25 cellular contexts compared by ENCODE assay signal in the genomic region with DNA sequence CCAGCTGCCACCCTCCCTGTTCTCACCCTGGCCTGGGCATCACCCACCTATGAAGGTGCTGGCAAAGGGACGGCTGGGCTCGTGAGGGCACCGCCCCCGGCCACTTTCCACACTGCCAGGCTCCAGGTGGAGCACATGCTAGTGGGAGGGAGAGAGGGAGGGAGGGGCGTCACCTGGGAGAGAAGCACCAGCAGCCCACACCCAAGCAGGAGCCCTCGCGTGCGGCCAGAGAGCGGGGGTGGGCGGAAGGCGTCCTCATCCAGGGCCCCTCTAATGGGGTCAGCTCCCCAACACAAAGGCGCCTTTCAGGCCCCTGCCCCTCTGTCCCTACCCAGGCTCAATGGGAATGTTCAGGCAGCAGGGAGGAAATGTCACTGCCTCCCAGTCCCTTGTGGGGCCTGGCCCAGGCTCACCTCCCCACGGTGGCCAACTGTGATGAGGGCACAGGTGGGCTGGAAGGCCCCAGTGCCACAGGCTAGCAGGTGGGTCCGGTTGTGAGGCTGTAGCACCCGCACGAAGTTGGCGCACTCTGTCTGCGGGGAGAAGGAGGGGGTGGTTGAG. TPM values are rescaled to one million over a fixed set of nuclear protein-coding genes. Genes with fewer than 3 reads are reported as not detected.
A peak's percentile ranks its signal among the peaks of the same experiment; 100 is the strongest.
DNase-seq lines count a peak whose midpoint lies in the region; ATAC-seq and TF ChIP-seq lines count a peak whose summit lies in the region.
"Had no signal": no experiment of that assay in that cellular context is flagged by ENCODE, and none has a peak within 500 bp of the region (broad histone marks: within the 10 kb centered on the region; RNA-seq: fewer than 3 reads in every experiment).

No MANE protein-coding gene starts in this region.

- H3K9ac ChIP-seq in trophoblast cell (ENCODE audit: low read length), result no peak overlapping the region
- H3K9ac ChIP-seq: KMS-11 had no signal

- H3K23ac ChIP-seq in trophoblast cell (ENCODE audit: low read length), result no peak overlapping the region

- TF ChIP-seq EP300 in upper lobe of left lung (IDR thresholded peaks at IDR 0.05), result no peak

- H3K18ac ChIP-seq in trophoblast cell (ENCODE audit: low read length), result no peak overlapping the region

- no peak overlapping the region for H4K12ac ChIP-seq in trophoblast cell (ENCODE audit: low read depth, low read length)

- H4K91ac ChIP-seq in trophoblast cell (ENCODE audit: low read depth, low read length), result no peak overlapping the region

- H3K79me1 ChIP-seq in trophoblast cell (ENCODE audit: low read length), result no peaks in the 10 kb centered on the region

- TF ChIP-seq CTCF in heart left ventricle (IDR thresholded peaks at IDR 0.05) (no peak), HEK293 (tag by site-specific recombination; IDR thresholded peaks at IDR 0.05) (no peak), upper lobe of left lung (IDR thresholded peaks at IDR 0.05) (no peak)

- no peak overlapping the region for H2AK5ac ChIP-seq in trophoblast cell (ENCODE audit: low read length)

- intact Hi-C loops in heart left ventricle (cut with DNase I) (no loop called here), Right ventricle myocardium superior (cut with DNase I) (no loop called here)

- H2BK120ac ChIP-seq in trophoblast cell (ENCODE audit: insufficient read depth, low read length, poor library complexity), result no peak overlapping the region

- peak in 1 of 5 donors; percentile 26 for DNase-seq in heart left ventricle
- no peak for DNase-seq in Right ventricle myocardium superior
- DNase-seq in trophoblast cell, result no peak
- peak in 1 of 2 donors; percentile 74 for DNase-seq in upper lobe of left lung
- DNase-seq: BE2C; Caco-2; CD4-positive, alpha-beta T cell; DMS 273 treated with DMSO at 0.1 percent for 48 hours; DMS79 treated with DMSO at 0.1 percent for 48 hours; HCEC 1CT; IMR-90; NCI-H1092 treated with DMSO at 0.1 percent for 48 hours; NCI-H146; NCI-H2029; NCI-H226; NCI-H524; NCI-H774; NK-92 treated with Interleukin-12 subunit alpha and Interleukin-12 subunit beta, amount 100 ng/mL, for 24 hours; SJCRH30 had no signal

- no peak overlapping the region for H3K4me2 ChIP-seq in trophoblast cell (ENCODE audit: low read length)
- H3K4me2 ChIP-seq: KMS-11 had no signal

- no peak overlapping the region for H2BK12ac ChIP-seq in trophoblast cell (ENCODE audit: low read length)

- ATAC-seq in heart left ventricle (no peak), Right ventricle myocardium superior (ENCODE audit: poor library complexity) (no peak), upper lobe of left lung (ENCODE audit: low FRiP score in 2 of 2) (no peak), GM18867 (IDR thresholded peaks at IDR 0.05; ENCODE audit: unreplicated experiment) (no peak), GM18502 (IDR thresholded peaks at IDR 0.05; ENCODE audit: poor library complexity, unreplicated experiment) (no peak), GM21786 (IDR thresholded peaks at IDR 0.05; ENCODE audit: unreplicated experiment) (no peak)

- 92 to 94% (median 94%) methylated on average over 14 to 18 of the region's 18 CpGs for WGBS in heart left ventricle, 4 donors
- WGBS in trophoblast cell (ENCODE audit: extremely low coverage, insufficient coverage, insufficient read length), result no CpG with 5 or more reads among the region's 18 CpGs
- WGBS in upper lobe of left lung, 2 donors, result 79 to 86% methylated on average over 5 to 16 of the region's 18 CpGs

- no peaks in the 10 kb centered on the region for H3K27me3 ChIP-seq in heart left ventricle
- no peaks in the 10 kb centered on the region for H3K27me3 ChIP-seq in trophoblast cell (ENCODE audit: insufficient read depth, low read length)
- H3K27me3 ChIP-seq in upper lobe of left lung, result no peaks in the 10 kb centered on the region
- H3K27me3 ChIP-seq: BE2C, SJCRH30 had no signal

- H3K4ac ChIP-seq in trophoblast cell (ENCODE audit: low read depth, low read length), result no peak overlapping the region

- TF ChIP-seq POLR2A in heart left ventricle (IDR thresholded peaks at IDR 0.05) (no peak), upper lobe of left lung (IDR thresholded peaks at IDR 0.05) (no peak)

- H3K36me3 ChIP-seq in heart left ventricle, result peaks cover 0 to 5% (median 0%) of the 10 kb centered on the region in 9 donors
- H3K36me3 ChIP-seq in HEK293 (ENCODE audit: control insufficient read depth in 2 of 2, insufficient read depth in 1 of 2, low read length in 2 of 2), result no peaks in the 10 kb centered on the region
- no peaks in the 10 kb centered on the region for H3K36me3 ChIP-seq in trophoblast cell (ENCODE audit: control insufficient read depth in 1 of 2, insufficient read depth in 2 of 2, low read length in 2 of 2)
- peaks cover 0 to 4% (median 0%) of the 10 kb centered on the region in 4 donors for H3K36me3 ChIP-seq in upper lobe of left lung
- H3K36me3 ChIP-seq: BE2C, SJCRH30 had no signal

- no peak overlapping the region for H2BK5ac ChIP-seq in trophoblast cell (ENCODE audit: low read depth, low read length, poor library complexity)

- POLR2A ChIA-PET in HEK293 (lab: Yijun Ruan, JAX), result no interaction called here

- H3K4me1 ChIP-seq in heart left ventricle (peaks cover 0 to 30% (median 15%) of the 10 kb centered on the region in 12 donors), HEK293 (ENCODE audit: control insufficient read depth, insufficient read depth, low read length) (no peaks in the 10 kb centered on the region), trophoblast cell (ENCODE audit: control insufficient read depth in 1 of 2, insufficient read depth in 2 of 2, low read length in 2 of 2) (no peaks in the 10 kb centered on the region), upper lobe of left lung (peaks cover 23 to 53% (median 37%) of the 10 kb centered on the region in 4 donors)
- H3K4me1 ChIP-seq: BE2C, Caco-2 had no signal

- no peak overlapping the region for H4K8ac ChIP-seq in trophoblast cell (ENCODE audit: low read depth, low read length)

- H3K9me3 ChIP-seq in heart left ventricle, result no peaks in the 10 kb centered on the region
- no peaks in the 10 kb centered on the region for H3K9me3 ChIP-seq in HEK293 (ENCODE audit: control insufficient read depth, insufficient read depth, low read depth, low read length)
- H3K9me3 ChIP-seq in trophoblast cell (ENCODE audit: insufficient read depth, low read depth, low read length), result peaks cover 3% of the 10 kb centered on the region
- H3K9me3 ChIP-seq in upper lobe of left lung, result no peaks in the 10 kb centered on the region
- H3K9me3 ChIP-seq: BE2C, Caco-2, SJCRH30 had no signal

- peak overlapping the region in 8 of 12 donors; percentile 7 to 52 (median 36) for H3K4me3 ChIP-seq in heart left ventricle
- no peak overlapping the region for H3K4me3 ChIP-seq in HEK293 (ENCODE audit: low read depth, low read length)
- H3K4me3 ChIP-seq in trophoblast cell (ENCODE audit: low read depth, low read length), result no peak overlapping the region
- peak overlapping the region in 3 of 4 donors; percentile 44 to 58 (median 47) for H3K4me3 ChIP-seq in upper lobe of left lung
- H3K4me3 ChIP-seq: SJCRH30 had no signal

- CTCF ChIA-PET in HEK293 (lab: Yijun Ruan, JAX), result interaction anchor here (0.7 to 0.8 kb wide), 2 partner anchors 13 to 20 kb away, joined by 5 read pairs; no protein-coding TSS in a partner anchor

- no peaks in the 10 kb centered on the region for H3K79me2 ChIP-seq in trophoblast cell (ENCODE audit: control insufficient read depth, insufficient read depth, low read length, poor library complexity)

- H3K27ac ChIP-seq in heart left ventricle (peak overlapping the region in 2 of 12 donors; percentile 24 to 30), HEK293 (ENCODE audit: extremely low read depth, low read depth, low read length) (no peak overlapping the region), trophoblast cell (ENCODE audit: low read depth, low read length) (no peak overlapping the region), upper lobe of left lung (peak overlapping the region; percentile 10 to 78 (median 69))
- H3K27ac ChIP-seq: KMS-11, SJCRH30 had no signal

- H2AFZ ChIP-seq in trophoblast cell (ENCODE audit: insufficient read depth, low read length, poor library complexity), result peak overlapping the region; percentile 7

- no peak overlapping the region for H3K14ac ChIP-seq in trophoblast cell (ENCODE audit: low read length)

TF ChIP-seq in HEK293, 187 proteins besides CTCF, POLR2A, EP300 and RAD21 (continues in another document):
- peak; percentile 36; the same call in 1 of the 2 replicates for TF ChIP-seq EGR2 (tag by site-specific recombination; IDR thresholded peaks at IDR 0.05; ENCODE audit: low read depth)

RNA-seq across cellular contexts. Expression of a gene that starts 3.1 kb away (rescaled TPM):
- total RNA-seq in heart left ventricle (10 to 100 TPM; 13.4 to 29.0 (median 14.4) TPM), Right ventricle myocardium superior (10.4 TPM), upper lobe of left lung (10 to 100 TPM in 5 of 6 donors, 1 to 10 TPM in 1; 5.1 to 69.0 (median 20.7) TPM)
- 10 to 100 TPM; 11.4 to 19.6 TPM for polyA plus RNA-seq in heart left ventricle
- polyA plus RNA-seq in trophoblast cell (2013), result 1.1 TPM in 2 replicates
- total RNA-seq: A673, IMR-90 had no signal

RNA-seq across cellular contexts. Expression of a gene that starts 12.0 kb away (rescaled TPM):
- total RNA-seq in heart left ventricle (over 10,000 TPM in 2 of 9 donors, 1,000 to 10,000 TPM in 7; 4,301 to 15,255 (median 8,364) TPM), Right ventricle myocardium superior (7,948 TPM), upper lobe of left lung (100 to 1,000 TPM in 4 of 6 donors, 10 to 100 TPM in 2; 28.3 to 196 (median 122) TPM)
- polyA plus RNA-seq in heart left ventricle, result over 10,000 TPM in 1 of 2 donors, 1,000 to 10,000 TPM in 1; 6,829 to 20,003 TPM
- 5.7 and 6.0 TPM in 2 replicates for polyA plus RNA-seq in trophoblast cell (2013)
- total RNA-seq: A673 had no signal

RNA-seq across cellular contexts. Expression of a gene that starts 13.6 kb away (rescaled TPM):
- total RNA-seq in heart left ventricle (10 to 100 TPM; 29.5 to 56.2 (median 43.9) TPM), Right ventricle myocardium superior (46.0 TPM), upper lobe of left lung (100 to 1,000 TPM in 2 of 6 donors, 10 to 100 TPM in 4; 60.7 to 288 (median 83.0) TPM)
- polyA plus RNA-seq in heart left ventricle, result 10 to 100 TPM; 28.8 to 30.2 TPM
- 52.2 and 53.5 TPM in 2 replicates for polyA plus RNA-seq in trophoblast cell (2013)

RNA-seq across cellular contexts. Expression of a gene that starts 31.4 kb away (rescaled TPM):
- 10 to 100 TPM; 10.8 to 27.6 (median 16.4) TPM for total RNA-seq in heart left ventricle
- 1 to 10 TPM; 4.0 to 4.2 TPM for polyA plus RNA-seq in heart left ventricle
- total RNA-seq in Right ventricle myocardium superior, result 16.8 TPM
- 3.9 and 4.5 TPM in 2 replicates for polyA plus RNA-seq in trophoblast cell (2013)
- total RNA-seq in upper lobe of left lung, result 10 to 100 TPM in 3 of 6 donors, 1 to 10 TPM in 3; 5.6 to 14.8 (median 10.0) TPM

RNA-seq across cellular contexts. Expression of a gene that starts 32.0 kb away (rescaled TPM):
- 10 to 100 TPM; 50.0 to 75.9 (median 55.1) TPM for total RNA-seq in heart left ventricle
- polyA plus RNA-seq in heart left ventricle, result 10 to 100 TPM; 40.3 to 78.9 TPM
- total RNA-seq in Right ventricle myocardium superior, result 46.2 TPM
- polyA plus RNA-seq in trophoblast cell (2013), result 36.8 and 39.6 TPM in 2 replicates
- total RNA-seq in upper lobe of left lung, result 10 to 100 TPM; 58.0 to 90.1 (median 75.1) TPM

Comparison
In these comparisons a context has a peak if more than half of its experiments do, and no peak if none do; other contexts are left out.
1. H3K27ac ChIP-seq: peak in upper lobe of left lung (4 of 4); none in HEK293 (single experiment) and trophoblast cell (single experiment).
2. H3K4me3 ChIP-seq: peak in heart left ventricle (8 of 12) and upper lobe of left lung (3 of 4); none in HEK293 (single experiment) and trophoblast cell (single experiment).
3. RNA of a gene that starts 12.0 kb away (total RNA-seq): 4,301 to 15,255 TPM in heart left ventricle and 7,948 TPM in Right ventricle myocardium superior (single experiment); 28.3 to 196 TPM in upper lobe of left lung; every median in the first group is over 10 times any median in the second.